Comparison of ENCODE assay signal across 8 cellular contexts in genomic region chr18:5057348-5058012, GRCh38.
DNase-seq lines count a peak whose midpoint lies in the region; ATAC-seq and TF ChIP-seq lines count a peak whose summit lies in the region.

No MANE protein-coding gene starts in this region.

- POLR2A ChIA-PET in T-cell (lab: Charles Lee), result no interaction called here

- H3K4me1 ChIP-seq in breast epithelium, result no peaks in the 10 kb centered on the region

- peak in 2 of 4 experiments; percentile 33 to 48 for ATAC-seq in T-cell (replicated peaks in 1 of 4)

- H3K36me3 Mint-ChIP-seq in HFFc6 (ENCODE audit: low read depth), result no peaks in the 10 kb centered on the region
- no peaks in the 10 kb centered on the region for H3K36me3 Mint-ChIP-seq in T-cell

- no peak overlapping the region for H3K27ac Mint-ChIP-seq in HFFc6
- no peak overlapping the region for H3K27ac Mint-ChIP-seq in T-cell

- H3K4me3 ChIP-seq in breast epithelium (no peak overlapping the region), kidney epithelial cell (ENCODE audit: low read depth, low read length) (no peak overlapping the region)

- no peak for TF ChIP-seq POLR2A in breast epithelium (IDR thresholded peaks at IDR 0.05)

- H3K4me3 Mint-ChIP-seq in HFFc6 (no peak overlapping the region), T-cell (no peak overlapping the region)

- no peaks in the 10 kb centered on the region; the same call in 1 of the 2 replicates for H3K9me3 Mint-ChIP-seq in HFFc6
- H3K9me3 Mint-ChIP-seq in T-cell, result no peaks in the 10 kb centered on the region

- no peak overlapping the region for H3K27ac ChIP-seq in breast epithelium

- H3K27me3 ChIP-seq in breast epithelium, result no peaks in the 10 kb centered on the region
- H3K27me3 ChIP-seq in kidney epithelial cell (ENCODE audit: control insufficient read depth, insufficient read depth, low read length), result no peaks in the 10 kb centered on the region

- intact Hi-C loops in breast epithelium (cut with DNase I; ENCODE audit: low total_unique reads), result no loop called here

- DNase-seq in SIG-M5 treated with dmso at 0.1 percent for 504 hours (lab: John Stamatoyannopoulos, UW; ENCODE audit: unreplicated experiment) (peak; percentile 66), SIG-M5 (lab: John Stamatoyannopoulos, UW) (no peak), HFFc6 (peak; percentile 25), NCI-H1092 treated with DMSO at 0.1 percent for 48 hours (lab: John Stamatoyannopoulos, UW) (peak; percentile 11), T-cell (peak in 28 of 34 experiments; percentile 1 to 53 (median 28)), breast epithelium (ENCODE audit: low spot score in 2 of 2) (peak in 1 of 2 donors; percentile 22), kidney epithelial cell (ENCODE audit: low read depth) (peak; percentile 12)
- peak; percentile 33 to 35 for DNase-seq in stimulated activated CD4-positive, alpha-beta T cell treated with anti-CD3 and anti-CD28 coated beads, Interleukin-4, amount 100 ng/mL, for 4 hours

- no peaks in the 10 kb centered on the region for H3K36me3 ChIP-seq in breast epithelium
- H3K36me3 ChIP-seq in kidney epithelial cell (ENCODE audit: control insufficient read depth, insufficient read depth, low read length), result no peaks in the 10 kb centered on the region

- H3K9me3 ChIP-seq in breast epithelium, result no peaks in the 10 kb centered on the region

- TF ChIP-seq CTCF in HFFc6 (IDR thresholded peaks at IDR 0.05) (peak; percentile 85), breast epithelium (IDR thresholded peaks at IDR 0.05) (peak; percentile 35 to 63 (median 47)), kidney epithelial cell (IDR thresholded peaks at IDR 0.05; ENCODE audit: insufficient read depth, low read length, poor library complexity, severe bottlenecking) (peak; percentile 76)

- H3K27me3 Mint-ChIP-seq in HFFc6 (ENCODE audit: insufficient read depth) (peaks cover 3% of the 10 kb centered on the region; the same call in 1 of the 2 replicates), T-cell (peaks cover 0 to 5% of the 10 kb centered on the region in 2 donors)

- CTCF ChIA-PET in T-cell (lab: Charles Lee), result interaction anchor here (0.6 to 2.3 kb wide), 8 partner anchors 10 to 1286 kb away, joined by 3 to 22 read pairs (median 4); no protein-coding TSS in a partner anchor

- H3K4me1 Mint-ChIP-seq in HFFc6 (ENCODE audit: low read depth) (no peaks in the 10 kb centered on the region), T-cell (peaks cover 20 to 22% (median 20%) of the 10 kb centered on the region in 3 donors)
